Comparison of ENCODE assay signal across 11 cellular contexts in genomic region chr1:212260557-212261342, GRCh38. TPM values are rescaled to one million over a fixed set of nuclear protein-coding genes. Genes with fewer than 3 reads are reported as not detected.
DNase-seq lines count a peak whose midpoint lies in the region; ATAC-seq and TF ChIP-seq lines count a peak whose summit lies in the region.
"Had no signal": no experiment of that assay in that cellular context is flagged by ENCODE, and none has a peak within 500 bp of the region (broad histone marks: within the 10 kb centered on the region; RNA-seq: fewer than 3 reads in every experiment).

No MANE protein-coding gene starts in this region.

- ATAC-seq in omental fat pad (ENCODE audit: low FRiP score) (peak; percentile 45), HG02642 (IDR thresholded peaks at IDR 0.05; ENCODE audit: poor library complexity, unreplicated experiment) (no peak), HG02678 (IDR thresholded peaks at IDR 0.05; ENCODE audit: unreplicated experiment) (no peak)

- DNase-seq in NCI-H1417 (lab: John Stamatoyannopoulos, UW) (peak in 2 of 3 experiments; percentile 7 to 66), NCI-H1417 treated with DMSO at 0.1 percent for 48 hours (lab: John Stamatoyannopoulos, UW) (no peak), NCI-H226 (peak; percentile 80), choroid plexus epithelial cell (ENCODE audit: low read depth) (peak; percentile 47), omental fat pad (ENCODE audit: low spot score) (no peak)
- DNase-seq in effector memory CD4-positive, alpha-beta T cell = no peak
- DNase-seq: 8988T; DND-41; stimulated activated naive B cell treated with anti-CD40 and anti-IgM and Interleukin-4, amounts not matched to agents 10 μg/mL and 1 μg/mL and 100 μg/mL, for 72 hours had no signal

- no peaks in the 10 kb centered on the region for H3K9me3 ChIP-seq in effector memory CD4-positive, alpha-beta T cell (ENCODE audit: control insufficient read depth, low read length)

- H3K27me3 ChIP-seq in effector memory CD4-positive, alpha-beta T cell (replicated peaks; ENCODE audit: control insufficient read depth, insufficient read depth, low read length, poor library complexity, severe bottlenecking) = no peaks in the 10 kb centered on the region

- H3K4me1 ChIP-seq in effector memory CD4-positive, alpha-beta T cell (ENCODE audit: control insufficient read depth, insufficient read depth, low read length, poor library complexity, severe bottlenecking) = peaks cover 19% of the 10 kb centered on the region

- no peaks in the 10 kb centered on the region for H3K36me3 ChIP-seq in effector memory CD4-positive, alpha-beta T cell (ENCODE audit: control insufficient read depth, insufficient read depth, low read length)

- H3K27ac ChIP-seq in effector memory CD4-positive, alpha-beta T cell (ENCODE audit: insufficient read depth, low read length, poor library complexity, severe bottlenecking) = no peak overlapping the region

- no peak overlapping the region for H3K4me3 ChIP-seq in choroid plexus epithelial cell (ENCODE audit: low read depth, low read length)
- no peak overlapping the region for H3K4me3 ChIP-seq in effector memory CD4-positive, alpha-beta T cell (ENCODE audit: insufficient read depth, low read depth, low read length, poor library complexity, severe bottlenecking)

- TF ChIP-seq CTCF in choroid plexus epithelial cell (conservative IDR thresholded peaks at IDR 0.05; ENCODE audit: low read depth, low read length) = no peak
- TF ChIP-seq CTCF in omental fat pad (IDR thresholded peaks at IDR 0.05) = no peak

RNA-seq across cellular contexts. Expression of gene PPP2R5A, which starts 24.5 kb away (rescaled TPM):
- 10 to 100 TPM; 34.8 to 98.6 (median 66.1) TPM for total RNA-seq in omental fat pad

Comparison
In these comparisons a context has a peak if more than half of its experiments do, and no peak if none do; other contexts are left out.
1. DNase-seq: peak in NCI-H1417 (2 of 3), NCI-H226 (single experiment) and choroid plexus epithelial cell (single experiment); none in NCI-H1417 treated with DMSO at 0.1 percent for 48 hours (single experiment), omental fat pad (single experiment) and effector memory CD4-positive, alpha-beta T cell (0 of 3).